In genomic region chr17:49504369-49504768, GRCh38 we compare ENCODE assay signal across 22 cellular contexts. TPM values are rescaled to one million over a fixed set of nuclear protein-coding genes. Genes with fewer than 3 reads are reported as not detected.
DNase-seq lines count a peak whose midpoint lies in the region; ATAC-seq and TF ChIP-seq lines count a peak whose summit lies in the region.
"Had no signal": no experiment of that assay in that cellular context is flagged by ENCODE, and none has a peak within 500 bp of the region (broad histone marks: within the 10 kb centered on the region; RNA-seq: fewer than 3 reads in every experiment).

No MANE protein-coding gene starts in this region.

- TF ChIP-seq CTCF in A673 (conservative IDR thresholded peaks at IDR 0.05; ENCODE audit: low read depth, low read length), result no peak
- TF ChIP-seq CTCF in endothelial cell (IDR thresholded peaks at IDR 0.05; ENCODE audit: unreplicated experiment), result no peak
- no peak for TF ChIP-seq CTCF in neural progenitor cell (IDR thresholded peaks at IDR 0.05)
- no peak for TF ChIP-seq CTCF in left ventricle myocardium inferior (IDR thresholded peaks at IDR 0.05; ENCODE audit: borderline replicate concordance)

- H3K4me3 Mint-ChIP-seq in endothelial cell (ENCODE audit: unreplicated experiment) (peak overlapping the region; percentile 38), neural progenitor cell (no peak overlapping the region)
- H3K4me3 Mint-ChIP-seq: CD14-positive monocyte; CD4-positive, alpha-beta T cell; CD8-positive, alpha-beta memory T cell had no signal

- peaks cover 12% of the 10 kb centered on the region for H3K27me3 Mint-ChIP-seq in endothelial cell (ENCODE audit: unreplicated experiment)
- peaks cover 27% of the 10 kb centered on the region for H3K27me3 Mint-ChIP-seq in neural progenitor cell (ENCODE audit: insufficient read depth, low read depth)

- H3F3A ChIP-seq in neural progenitor cell (ENCODE audit: low read depth), result no peaks in the 10 kb centered on the region

- H3K4me1 ChIP-seq in A673 (ENCODE audit: insufficient read depth, low read length, poor library complexity, severe bottlenecking), result peaks cover 38% of the 10 kb centered on the region
- H3K4me1 ChIP-seq in neural progenitor cell, result peaks cover 23% of the 10 kb centered on the region
- H3K4me1 ChIP-seq in left ventricle myocardium inferior, result peaks cover 4% of the 10 kb centered on the region

- no peaks in the 10 kb centered on the region for H4K20me1 ChIP-seq in neural progenitor cell (ENCODE audit: low read depth)

- H3K9me3 ChIP-seq in A673 (ENCODE audit: low read depth, low read length, poor library complexity, severe bottlenecking), result no peaks in the 10 kb centered on the region
- no peaks in the 10 kb centered on the region for H3K9me3 ChIP-seq in SK-N-MC (ENCODE audit: low read depth, low read length)
- no peaks in the 10 kb centered on the region for H3K9me3 ChIP-seq in neural progenitor cell (ENCODE audit: low read depth)
- no peaks in the 10 kb centered on the region for H3K9me3 ChIP-seq in left ventricle myocardium inferior (replicated peaks)
- H3K9me3 ChIP-seq: BE2C; BLaER1 treated with 17β-estradiol and CSF1 and Interleukin-3, amounts not matched to agents 10 nM and 100 nM had no signal

- no peak for ATAC-seq in stimulated activated naive CD8-positive, alpha-beta T cell treated with anti-CD3 and anti-CD28 coated beads, Interleukin-15, Interleukin-2, amounts not matched to agents 100 U/mL and 50 U/mL, for 24 hours
- ATAC-seq: GM12878 had no signal

- POLR2A ChIA-PET in A673 (lab: Charles Lee; ENCODE audit: low non-redundant PET), result no interaction called here

- H2AFZ ChIP-seq in neural progenitor cell (replicated peaks), result no peak overlapping the region

- H3K4me3 ChIP-seq in A673 (ENCODE audit: low read depth, low read length, poor library complexity, severe bottlenecking), result no peak overlapping the region
- no peak overlapping the region for H3K4me3 ChIP-seq in SK-N-MC
- H3K4me3 ChIP-seq in neural progenitor cell, result no peak overlapping the region
- H3K4me3 ChIP-seq in left ventricle myocardium inferior, result no peak overlapping the region
- H3K4me3 ChIP-seq: BLaER1 treated with 17β-estradiol and CSF1 and Interleukin-3, amounts not matched to agents 10 nM and 100 nM; GM12878 had no signal

- no peaks in the 10 kb centered on the region for H3K36me3 ChIP-seq in A673 (ENCODE audit: insufficient read depth, low read length, poor library complexity, severe bottlenecking)
- peaks cover 21% of the 10 kb centered on the region; the same call in 1 of the 2 replicates for H3K36me3 ChIP-seq in SK-N-MC (ENCODE audit: insufficient read depth, low read length)
- no peaks in the 10 kb centered on the region for H3K36me3 ChIP-seq in neural progenitor cell
- no peaks in the 10 kb centered on the region for H3K36me3 ChIP-seq in left ventricle myocardium inferior
- H3K36me3 ChIP-seq: BE2C; BLaER1 treated with 17β-estradiol and CSF1 and Interleukin-3, amounts not matched to agents 10 nM and 100 nM had no signal

- no peak overlapping the region for H3K4me2 ChIP-seq in neural progenitor cell
- H3K4me2 ChIP-seq: BLaER1 treated with 17β-estradiol and CSF1 and Interleukin-3, amounts not matched to agents 10 nM and 100 nM had no signal

- H3K27ac Mint-ChIP-seq in endothelial cell (ENCODE audit: unreplicated experiment) (no peak overlapping the region), neural progenitor cell (peak overlapping the region; percentile 13)
- H3K27ac Mint-ChIP-seq: CD14-positive monocyte; CD4-positive, alpha-beta T cell; CD8-positive, alpha-beta memory T cell had no signal

- H3K9me3 Mint-ChIP-seq in endothelial cell (ENCODE audit: unreplicated experiment), result no peaks in the 10 kb centered on the region
- no peaks in the 10 kb centered on the region for H3K9me3 Mint-ChIP-seq in neural progenitor cell
- H3K9me3 Mint-ChIP-seq: CD4-positive, alpha-beta T cell; CD8-positive, alpha-beta memory T cell had no signal

- H3K27ac ChIP-seq in A673 (ENCODE audit: low read depth, low read length, poor library complexity, severe bottlenecking) (peak overlapping the region; percentile 23), SK-N-MC (peak overlapping the region; percentile 60; the same call in 1 of the 2 replicates), neural progenitor cell (no peak overlapping the region), left ventricle myocardium inferior (replicated peaks) (no peak overlapping the region)
- H3K27ac ChIP-seq: BLaER1 treated with 17β-estradiol and CSF1 and Interleukin-3, amounts not matched to agents 10 nM and 100 nM had no signal

- H3K36me3 Mint-ChIP-seq in endothelial cell (ENCODE audit: low read depth, unreplicated experiment) (no peaks in the 10 kb centered on the region), neural progenitor cell (no peaks in the 10 kb centered on the region)
- H3K36me3 Mint-ChIP-seq: CD14-positive monocyte had no signal

- DNase-seq in A673 (ENCODE audit: low spot score), result no peak
- DNase-seq in SK-N-MC (ENCODE audit: low read depth, low spot score), result no peak
- no peak for DNase-seq in endothelial cell (ENCODE audit: low spot score)
- DNase-seq in neural progenitor cell (ENCODE audit: low spot score), result no peak
- DNase-seq in left ventricle myocardium inferior, result no peak
- no peak for DNase-seq in stimulated activated naive CD8-positive, alpha-beta T cell treated with anti-CD3 and anti-CD28 coated beads, Interleukin-15, Interleukin-2, amounts not matched to agents 100 U/mL and 50 U/mL, for 24 hours
- no peak for DNase-seq in NCI-H2196 (lab: John Stamatoyannopoulos, UW; ENCODE audit: unreplicated experiment)
- DNase-seq: ACHN; AML-193; BE2C; CD4-positive, alpha-beta T cell; CD8-positive, alpha-beta memory T cell; DMS 273 treated with DMSO at 0.1 percent for 48 hours; DMS79; EL; GDM1; GOT3; H7; HCEC 1CT had no signal

- H3K27me3 ChIP-seq in A673 (replicated peaks; ENCODE audit: insufficient read depth, low read depth, low read length, poor library complexity) (no peaks in the 10 kb centered on the region), neural progenitor cell (peaks cover under 1% of the 10 kb centered on the region), left ventricle myocardium inferior (ENCODE audit: low read depth) (peaks cover 94% of the 10 kb centered on the region)
- H3K27me3 ChIP-seq: BE2C had no signal

- intact Hi-C loops in A673 (cut with micrococcal nuclease; ENCODE audit: unreplicated experiment), result loop anchor here (10.0 kb wide), 1 partner anchor 520 kb away; no protein-coding TSS in a partner anchor
- intact Hi-C loops in left ventricle myocardium inferior (cut with micrococcal nuclease), result loop anchor here (5.0 kb wide), 1 partner anchor 53 kb away; no protein-coding TSS in a partner anchor

- BruUV-seq in A673 (replicated peaks; lab: Mats Ljungman, UMichigan), result no TSS peak

- CTCF ChIA-PET in A673 (lab: Charles Lee), result no interaction called here

- peaks cover 21% of the 10 kb centered on the region for H3K4me1 Mint-ChIP-seq in endothelial cell (ENCODE audit: unreplicated experiment)
- peaks cover 29% of the 10 kb centered on the region for H3K4me1 Mint-ChIP-seq in neural progenitor cell
- H3K4me1 Mint-ChIP-seq: CD14-positive monocyte; CD8-positive, alpha-beta memory T cell had no signal

- H3K79me2 ChIP-seq in neural progenitor cell (ENCODE audit: low read depth), result no peaks in the 10 kb centered on the region

- H3K9ac ChIP-seq in SK-N-MC (ENCODE audit: insufficient read length) (no peak overlapping the region), neural progenitor cell (no peak overlapping the region)
- H3K9ac ChIP-seq: BLaER1 treated with 17β-estradiol and CSF1 and Interleukin-3, amounts not matched to agents 10 nM and 100 nM had no signal

RNA-seq across cellular contexts. Expression of gene NGFR, which starts 9.3 kb away (rescaled TPM):
- total RNA-seq in A673 (2021) (39.6 and 60.6 TPM in 2 replicates), endothelial cell (ENCODE audit: unreplicated experiment) (4.5 TPM), neural progenitor cell (ENCODE audit: low replicate concordance) (6.6 and 18.4 TPM in 2 replicates), left ventricle myocardium inferior (8.9 TPM)

Comparison
In these comparisons a context has a peak if more than half of its experiments do, and no peak if none do; other contexts are left out.
1. H3K27ac ChIP-seq: peak in A673 (single experiment) and SK-N-MC (single experiment); none in neural progenitor cell (single experiment) and left ventricle myocardium inferior (single experiment).